1 cellular context compared by ENCODE assay signal in genomic region chr1:51990478-51990965, GRCh38.
TF ChIP-seq lines count a peak whose summit lies in the region.

A gene with protein sequence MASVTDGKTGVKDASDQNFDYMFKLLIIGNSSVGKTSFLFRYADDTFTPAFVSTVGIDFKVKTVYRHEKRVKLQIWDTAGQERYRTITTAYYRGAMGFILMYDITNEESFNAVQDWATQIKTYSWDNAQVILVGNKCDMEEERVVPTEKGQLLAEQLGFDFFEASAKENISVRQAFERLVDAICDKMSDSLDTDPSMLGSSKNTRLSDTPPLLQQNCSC (minus strand): TSS chr1:51990700. CDS start chr1:51977117, 13,583 bp downstream.

TF ChIP-seq in K562, 482 proteins besides CTCF, POLR2A, EP300 and RAD21 (continued from another document):
- TF ChIP-seq, protein P1, sequence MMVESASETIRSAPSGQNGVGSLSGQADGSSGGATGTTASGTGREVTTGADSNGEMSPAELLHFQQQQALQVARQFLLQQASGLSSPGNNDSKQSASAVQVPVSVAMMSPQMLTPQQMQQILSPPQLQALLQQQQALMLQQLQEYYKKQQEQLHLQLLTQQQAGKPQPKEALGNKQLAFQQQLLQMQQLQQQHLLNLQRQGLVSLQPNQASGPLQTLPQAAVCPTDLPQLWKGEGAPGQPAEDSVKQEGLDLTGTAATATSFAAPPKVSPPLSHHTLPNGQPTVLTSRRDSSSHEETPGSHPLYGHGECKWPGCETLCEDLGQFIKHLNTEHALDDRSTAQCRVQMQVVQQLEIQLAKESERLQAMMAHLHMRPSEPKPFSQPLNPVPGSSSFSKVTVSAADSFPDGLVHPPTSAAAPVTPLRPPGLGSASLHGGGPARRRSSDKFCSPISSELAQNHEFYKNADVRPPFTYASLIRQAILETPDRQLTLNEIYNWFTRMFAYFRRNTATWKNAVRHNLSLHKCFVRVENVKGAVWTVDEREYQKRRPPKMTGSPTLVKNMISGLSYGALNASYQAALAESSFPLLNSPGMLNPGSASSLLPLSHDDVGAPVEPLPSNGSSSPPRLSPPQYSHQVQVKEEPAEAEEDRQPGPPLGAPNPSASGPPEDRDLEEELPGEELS (CRISPR knock-in tag; IDR thresholded peaks at IDR 0.05; ENCODE audit: borderline replicate concordance): no peak
- TF ChIP-seq RBFOX2 (IDR thresholded peaks at IDR 0.05; ENCODE audit: low read depth, low read length) (peak; percentile 49; the same call in 1 of the 2 replicates), SMAD4 (CRISPR knock-in tag; conservative IDR thresholded peaks at IDR 0.05) (peak; percentile 65; the same call in 1 of the 2 replicates), FOSL1 (tag; conservative IDR thresholded peaks at IDR 0.05) (0 out of 2 replicates have a peak, but pooled peaks have one; percentile 24), NCOA6 (IDR thresholded peaks at IDR 0.05) (peak; percentile 61; the same call in 1 of the 2 replicates), RB1 (IDR thresholded peaks at IDR 0.05; ENCODE audit: low read depth) (peak; percentile 71), MAX (CRISPR knock-in tag; IDR thresholded peaks at IDR 0.05) (peak; percentile 54; the same call in 1 of the 2 replicates), MXI1 (IDR thresholded peaks at IDR 0.05; ENCODE audit: low read depth, low read length) (no peak), NRF1 (conservative IDR thresholded peaks at IDR 0.05 in 1 of 2, IDR thresholded peaks at IDR 0.05 in 1 of 2) (peak; percentile 28 to 37; a peak in 3 of 4 replicates), ILF3 (IDR thresholded peaks at IDR 0.05; ENCODE audit: borderline replicate concordance) (0 out of 2 replicates have a peak, but pooled peaks have one; percentile 58), ZNF174 (CRISPR knock-in tag; IDR thresholded peaks at IDR 0.05) (no peak), FOS (IDR thresholded peaks at IDR 0.05; ENCODE audit: extremely low read depth, insufficient read length) (no peak), ATF7 (IDR thresholded peaks at IDR 0.05) (0 out of 2 replicates have a peak, but pooled peaks have one; percentile 36), GTF2F1 (IDR thresholded peaks at IDR 0.05; ENCODE audit: low read depth, low read length) (no peak), CXXC5 (CRISPR knock-in tag; IDR thresholded peaks at IDR 0.05) (peak; percentile 47), MYC (IDR thresholded peaks at IDR 0.05; ENCODE audit: low read depth, low read length) (no peak), MYC (CRISPR knock-in tag; IDR thresholded peaks at IDR 0.05; ENCODE audit: borderline replicate concordance, low read depth) (no peak), CCNT2 (IDR thresholded peaks at IDR 0.05; ENCODE audit: borderline replicate concordance, extremely low read depth, insufficient read length, low read depth, low read length) (peak; percentile 43), ZNF316 (IDR thresholded peaks at IDR 0.05) (no peak), CTBP1 (IDR thresholded peaks at IDR 0.05; ENCODE audit: borderline replicate concordance) (peak; percentile 57; the same call in 1 of the 2 replicates), UBTF (IDR thresholded peaks at IDR 0.05; ENCODE audit: borderline replicate concordance in 1 of 2, low read depth in 2 of 2, low read length in 2 of 2) (peak in 1 of 2 experiments; percentile 45; a peak in 1 of 4 replicates), JUND (IDR thresholded peaks at IDR 0.05; ENCODE audit: borderline replicate concordance, low read depth, low read length) (peak; percentile 34; the same call in 1 of the 2 replicates), JUND (tag; IDR thresholded peaks at IDR 0.05; ENCODE audit: borderline replicate concordance, low read depth, low read length) (no peak; the same call in 2 of the 3 replicates), NONO (IDR thresholded peaks at IDR 0.05; ENCODE audit: low read depth in 2 of 2, low read length in 1 of 2) (peak in 1 of 2 experiments; percentile 49; a peak in 1 of 4 replicates)
- TF ChIP-seq, protein P2, sequence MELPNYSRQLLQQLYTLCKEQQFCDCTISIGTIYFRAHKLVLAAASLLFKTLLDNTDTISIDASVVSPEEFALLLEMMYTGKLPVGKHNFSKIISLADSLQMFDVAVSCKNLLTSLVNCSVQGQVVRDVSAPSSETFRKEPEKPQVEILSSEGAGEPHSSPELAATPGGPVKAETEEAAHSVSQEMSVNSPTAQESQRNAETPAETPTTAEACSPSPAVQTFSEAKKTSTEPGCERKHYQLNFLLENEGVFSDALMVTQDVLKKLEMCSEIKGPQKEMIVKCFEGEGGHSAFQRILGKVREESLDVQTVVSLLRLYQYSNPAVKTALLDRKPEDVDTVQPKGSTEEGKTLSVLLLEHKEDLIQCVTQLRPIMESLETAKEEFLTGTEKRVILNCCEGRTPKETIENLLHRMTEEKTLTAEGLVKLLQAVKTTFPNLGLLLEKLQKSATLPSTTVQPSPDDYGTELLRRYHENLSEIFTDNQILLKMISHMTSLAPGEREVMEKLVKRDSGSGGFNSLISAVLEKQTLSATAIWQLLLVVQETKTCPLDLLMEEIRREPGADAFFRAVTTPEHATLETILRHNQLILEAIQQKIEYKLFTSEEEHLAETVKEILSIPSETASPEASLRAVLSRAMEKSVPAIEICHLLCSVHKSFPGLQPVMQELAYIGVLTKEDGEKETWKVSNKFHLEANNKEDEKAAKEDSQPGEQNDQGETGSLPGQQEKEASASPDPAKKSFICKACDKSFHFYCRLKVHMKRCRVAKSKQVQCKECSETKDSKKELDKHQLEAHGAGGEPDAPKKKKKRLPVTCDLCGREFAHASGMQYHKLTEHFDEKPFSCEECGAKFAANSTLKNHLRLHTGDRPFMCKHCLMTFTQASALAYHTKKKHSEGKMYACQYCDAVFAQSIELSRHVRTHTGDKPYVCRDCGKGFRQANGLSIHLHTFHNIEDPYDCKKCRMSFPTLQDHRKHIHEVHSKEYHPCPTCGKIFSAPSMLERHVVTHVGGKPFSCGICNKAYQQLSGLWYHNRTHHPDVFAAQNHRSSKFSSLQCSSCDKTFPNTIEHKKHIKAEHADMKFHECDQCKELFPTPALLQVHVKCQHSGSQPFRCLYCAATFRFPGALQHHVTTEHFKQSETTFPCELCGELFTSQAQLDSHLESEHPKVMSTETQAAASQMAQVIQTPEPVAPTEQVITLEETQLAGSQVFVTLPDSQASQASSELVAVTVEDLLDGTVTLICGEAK (IDR thresholded peaks at IDR 0.05): no peak
- TF ChIP-seq, protein P2 (CRISPR knock-in tag; IDR thresholded peaks at IDR 0.05): no peak
- TF ChIP-seq, protein P3, sequence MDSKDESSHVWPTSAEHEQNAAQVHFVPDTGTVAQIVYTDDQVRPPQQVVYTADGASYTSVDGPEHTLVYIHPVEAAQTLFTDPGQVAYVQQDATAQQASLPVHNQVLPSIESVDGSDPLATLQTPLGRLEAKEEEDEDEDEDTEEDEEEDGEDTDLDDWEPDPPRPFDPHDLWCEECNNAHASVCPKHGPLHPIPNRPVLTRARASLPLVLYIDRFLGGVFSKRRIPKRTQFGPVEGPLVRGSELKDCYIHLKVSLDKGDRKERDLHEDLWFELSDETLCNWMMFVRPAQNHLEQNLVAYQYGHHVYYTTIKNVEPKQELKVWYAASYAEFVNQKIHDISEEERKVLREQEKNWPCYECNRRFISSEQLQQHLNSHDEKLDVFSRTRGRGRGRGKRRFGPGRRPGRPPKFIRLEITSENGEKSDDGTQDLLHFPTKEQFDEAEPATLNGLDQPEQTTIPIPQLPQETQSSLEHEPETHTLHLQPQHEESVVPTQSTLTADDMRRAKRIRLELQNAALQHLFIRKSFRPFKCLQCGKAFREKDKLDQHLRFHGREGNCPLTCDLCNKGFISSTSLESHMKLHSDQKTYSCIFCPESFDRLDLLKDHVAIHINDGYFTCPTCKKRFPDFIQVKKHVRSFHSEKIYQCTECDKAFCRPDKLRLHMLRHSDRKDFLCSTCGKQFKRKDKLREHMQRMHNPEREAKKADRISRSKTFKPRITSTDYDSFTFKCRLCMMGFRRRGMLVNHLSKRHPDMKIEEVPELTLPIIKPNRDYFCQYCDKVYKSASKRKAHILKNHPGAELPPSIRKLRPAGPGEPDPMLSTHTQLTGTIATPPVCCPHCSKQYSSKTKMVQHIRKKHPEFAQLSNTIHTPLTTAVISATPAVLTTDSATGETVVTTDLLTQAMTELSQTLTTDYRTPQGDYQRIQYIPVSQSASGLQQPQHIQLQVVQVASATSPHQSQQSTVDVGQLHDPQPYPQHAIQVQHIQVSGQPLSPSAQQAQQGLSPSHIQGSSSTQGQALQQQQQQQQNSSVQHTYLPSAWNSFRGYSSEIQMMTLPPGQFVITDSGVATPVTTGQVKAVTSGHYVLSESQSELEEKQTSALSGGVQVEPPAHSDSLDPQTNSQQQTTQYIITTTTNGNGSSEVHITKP (IDR thresholded peaks at IDR 0.05; ENCODE audit: partially characterized antibody): peak; percentile 59
- TF ChIP-seq, protein P4, sequence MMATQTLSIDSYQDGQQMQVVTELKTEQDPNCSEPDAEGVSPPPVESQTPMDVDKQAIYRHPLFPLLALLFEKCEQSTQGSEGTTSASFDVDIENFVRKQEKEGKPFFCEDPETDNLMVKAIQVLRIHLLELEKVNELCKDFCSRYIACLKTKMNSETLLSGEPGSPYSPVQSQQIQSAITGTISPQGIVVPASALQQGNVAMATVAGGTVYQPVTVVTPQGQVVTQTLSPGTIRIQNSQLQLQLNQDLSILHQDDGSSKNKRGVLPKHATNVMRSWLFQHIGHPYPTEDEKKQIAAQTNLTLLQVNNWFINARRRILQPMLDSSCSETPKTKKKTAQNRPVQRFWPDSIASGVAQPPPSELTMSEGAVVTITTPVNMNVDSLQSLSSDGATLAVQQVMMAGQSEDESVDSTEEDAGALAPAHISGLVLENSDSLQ (IDR thresholded peaks at IDR 0.05): 0 out of 2 replicates have a peak, but pooled peaks have one; percentile 29
TF ChIP-seq in K562: peak in this region for 30.
